Comparison of ENCODE assay signal across 18 cellular contexts in genomic region chr2:173419506-173419905, GRCh38.
A peak's percentile ranks its signal among the peaks of the same experiment; 100 is the strongest.
DNase-seq lines count a peak whose midpoint lies in the region; ATAC-seq, FAIRE-seq and TF ChIP-seq lines count a peak whose summit lies in the region.
"Had no signal": no experiment of that assay in that cellular context is flagged by ENCODE, and none has a peak within 500 bp of the region (broad histone marks: within the 10 kb centered on the region; RNA-seq: fewer than 3 reads in every experiment).

No MANE protein-coding gene starts in this region.

- H3K36me3 ChIP-seq in PC-9 (ENCODE audit: low read depth) (no peaks in the 10 kb centered on the region), WERI-Rb-1 (no peaks in the 10 kb centered on the region), HepG2 (replicated peaks in 1 of 2; ENCODE audit: control insufficient read depth in 1 of 2, insufficient read depth in 2 of 2, low read length in 2 of 2) (no peaks in the 10 kb centered on the region)

- peak; percentile 56 for ATAC-seq in foreskin keratinocyte
- ATAC-seq in HepG2: no peak
- ATAC-seq in HG03378 (IDR thresholded peaks at IDR 0.05; ENCODE audit: unreplicated experiment): no peak
- ATAC-seq: A549 had no signal

- H4K20me1 ChIP-seq in PC-9 (ENCODE audit: insufficient read depth) (no peaks in the 10 kb centered on the region), HepG2 (ENCODE audit: insufficient read depth, low read length) (no peaks in the 10 kb centered on the region)

- CTCF ChIA-PET in PC-9 (lab: Charles Lee) (no interaction called here), HepG2 (lab: Yijun Ruan, JAX; ENCODE audit: low intra/inter-chr PET ratio, low total read pairs) (no interaction called here)

- no TSS peak for BruUV-seq in PC-9 (replicated peaks; lab: Mats Ljungman, UMichigan)
- no TSS peak for BruUV-seq in HepG2 (replicated peaks; lab: Mats Ljungman, UMichigan)

- no peaks in the 10 kb centered on the region for H3K9me2 ChIP-seq in PC-9 (ENCODE audit: insufficient read depth)

- no peak for TF ChIP-seq POLR2A in HepG2 (IDR thresholded peaks at IDR 0.05; ENCODE audit: insufficient read depth in 1 of 2, low read depth in 2 of 2, low read length in 2 of 2)

- H3K4me1 ChIP-seq in PC-9 (replicated peaks; ENCODE audit: insufficient read depth) (peaks cover 19% of the 10 kb centered on the region), foreskin keratinocyte (peaks cover 8% of the 10 kb centered on the region), HepG2 (ENCODE audit: insufficient read depth, low read length) (no peaks in the 10 kb centered on the region)
- H3K4me1 ChIP-seq: Caco-2 had no signal

- DNase-seq in MV-4-11 (lab: John Stamatoyannopoulos, UW): peak; percentile 2
- DNase-seq in PC-9: no peak
- DNase-seq in WERI-Rb-1: no peak
- peak; percentile 34 to 54 for DNase-seq in foreskin keratinocyte
- DNase-seq in midbrain (lab: John Stamatoyannopoulos, UW): no peak
- DNase-seq in HepG2 (ENCODE audit: low spot score): no peak
- DNase-seq in GM19240 (ENCODE audit: insufficient read length, low spot score): no peak
- DNase-seq: Caco-2; CD8-positive, alpha-beta memory T cell; DND-41; GDM1; HCEC 1CT; HFFc6; IMR-90 had no signal

- TF ChIP-seq EP300 in HepG2 (IDR thresholded peaks at IDR 0.05; ENCODE audit: low read depth in 2 of 2, low read length in 2 of 2): no peak
- no peak for TF ChIP-seq EP300 in HepG2 (CRISPR knock-in tag; IDR thresholded peaks at IDR 0.05; ENCODE audit: borderline replicate concordance)

- TF ChIP-seq CTCF in PC-9 (conservative IDR thresholded peaks at IDR 0.05) (no peak), WERI-Rb-1 (IDR thresholded peaks at IDR 0.05; ENCODE audit: low read depth, low read length) (no peak), foreskin keratinocyte (conservative IDR thresholded peaks at IDR 0.05) (no peak), HepG2 (CRISPR knock-in tag; IDR thresholded peaks at IDR 0.05) (no peak)

- no peak overlapping the region for H3K27ac ChIP-seq in PC-9
- H3K27ac ChIP-seq in WERI-Rb-1: peak overlapping the region; percentile 25; the same call in 1 of the 2 replicates
- no peak overlapping the region for H3K27ac ChIP-seq in foreskin keratinocyte
- H3K27ac ChIP-seq in HepG2 (ENCODE audit: extremely low read length, insufficient read depth, low read length): no peak overlapping the region
- H3K27ac ChIP-seq: A549, HL-60 had no signal

- H3K4me3 ChIP-seq in PC-9: no peak overlapping the region
- no peak overlapping the region for H3K4me3 ChIP-seq in WERI-Rb-1 (ENCODE audit: low read depth, low read length)
- no peak overlapping the region for H3K4me3 ChIP-seq in HepG2 (replicated peaks in 1 of 3; ENCODE audit: insufficient read depth in 1 of 3, low read depth in 2 of 3, low read length in 3 of 3)
- H3K4me3 ChIP-seq: A549 had no signal

- H3K9me3 ChIP-seq in PC-9 (ENCODE audit: insufficient read depth, low read depth) (0 out of 2 replicates have a peak, but pooled peaks cover 4% of the 10 kb centered on the region), WERI-Rb-1 (ENCODE audit: severe bottlenecking) (no peaks in the 10 kb centered on the region), HepG2 (ENCODE audit: low read length) (no peaks in the 10 kb centered on the region)
- H3K9me3 ChIP-seq: A549, Caco-2 had no signal

- no peak for FAIRE-seq in HepG2 (lab: Jason Lieb, UNC)
- FAIRE-seq: A549, GM12892 had no signal

- intact Hi-C loops in PC-9 (cut with micrococcal nuclease; ENCODE audit: unreplicated experiment): no loop called here
- intact Hi-C loops in HepG2 (cut with micrococcal nuclease; ENCODE audit: unreplicated experiment): no loop called here

- H3K9ac ChIP-seq in HepG2 (ENCODE audit: insufficient read depth, low read depth, low read length): no peak overlapping the region

- peak overlapping the region; percentile 31; the same call in 1 of the 2 replicates for H2AFZ ChIP-seq in PC-9
- H2AFZ ChIP-seq in HepG2 (ENCODE audit: low read length): no peak overlapping the region

- in situ Hi-C loops in HepG2 (cut with HindIII; ENCODE audit: extremely low pct_ligation_motif_present, low pct_unique_long_range_greater_than_20kb): loop anchor here (25.0 kb wide), 1 partner anchor 593 kb away; no protein-coding TSS in a partner anchor

- H3K79me2 ChIP-seq in PC-9 (ENCODE audit: low read depth) (no peaks in the 10 kb centered on the region), HepG2 (ENCODE audit: insufficient read depth, low read length) (no peaks in the 10 kb centered on the region)

- POLR2A ChIA-PET in PC-9 (lab: Charles Lee; ENCODE audit: unreplicated experiment): no interaction called here
- POLR2A ChIA-PET in HepG2 (lab: Yijun Ruan, JAX): no interaction called here

- H3F3A ChIP-seq in PC-9 (ENCODE audit: insufficient read depth, low read depth): no peaks in the 10 kb centered on the region

- H3K4me2 ChIP-seq in PC-9 (peak overlapping the region; percentile 3; the same call in 1 of the 2 replicates), HepG2 (ENCODE audit: low read depth, low read length) (no peak overlapping the region)
- H3K4me2 ChIP-seq: A549 had no signal

- no peak for TF ChIP-seq RAD21 in HepG2 (CRISPR knock-in tag; IDR thresholded peaks at IDR 0.05)

- H3K27me3 ChIP-seq in PC-9 (ENCODE audit: insufficient read depth, low read depth) (peaks cover 13% of the 10 kb centered on the region), WERI-Rb-1 (ENCODE audit: insufficient read depth, low read depth, severe bottlenecking) (no peaks in the 10 kb centered on the region), foreskin keratinocyte (no peaks in the 10 kb centered on the region), HepG2 (ENCODE audit: control insufficient read depth in 1 of 2, insufficient read depth in 2 of 2, low read length in 2 of 2) (peaks cover 0 to 23% of the 10 kb centered on the region in 2 experiments; a peak in 2 of 5 replicates)

- WGBS in HepG2 (ENCODE audit: low lambda C conversion rate): 4% methylated on average over 4 of the region's 4 CpGs

TF ChIP-seq in HepG2, 621 proteins besides CTCF, POLR2A, EP300 and RAD21:
- TF ChIP-seq ZMAT5 (CRISPR knock-in tag; IDR thresholded peaks at IDR 0.05; ENCODE audit: borderline replicate concordance, low read depth): no peak
- TF ChIP-seq ZNF562 (CRISPR knock-in tag; IDR thresholded peaks at IDR 0.05; ENCODE audit: borderline replicate concordance): no peak
- no peak for TF ChIP-seq ZNF879 (CRISPR knock-in tag; IDR thresholded peaks at IDR 0.05)
- no peak for TF ChIP-seq ZKSCAN5 (CRISPR knock-in tag; IDR thresholded peaks at IDR 0.05)
- TF ChIP-seq PAF1 (CRISPR knock-in tag; IDR thresholded peaks at IDR 0.05): no peak
- TF ChIP-seq ELF4 (CRISPR knock-in tag; IDR thresholded peaks at IDR 0.05; ENCODE audit: borderline replicate concordance): no peak
- TF ChIP-seq SP140L (CRISPR knock-in tag; IDR thresholded peaks at IDR 0.05; ENCODE audit: borderline replicate concordance): no peak
- no peak for TF ChIP-seq ZNF776 (CRISPR knock-in tag; IDR thresholded peaks at IDR 0.05)
- TF ChIP-seq YEATS4 (CRISPR knock-in tag; IDR thresholded peaks at IDR 0.05; ENCODE audit: borderline replicate concordance): no peak

Comparison
In these comparisons a context has a peak if more than half of its experiments do, and no peak if none do; other contexts are left out.
1. DNase-seq: peak in MV-4-11 (single experiment) and foreskin keratinocyte (2 of 2); none in PC-9 (0 of 2), WERI-Rb-1 (single experiment), midbrain (single experiment), HepG2 (single experiment) and GM19240 (single experiment).